In genomic region chr6:119444642-119445557, GRCh38 we compare ENCODE assay signal across 10 cellular contexts.
DNase-seq lines count a peak whose midpoint lies in the region; ATAC-seq and TF ChIP-seq lines count a peak whose summit lies in the region.
"Had no signal": no experiment of that assay in that cellular context is flagged by ENCODE, and none has a peak within 500 bp of the region (broad histone marks: within the 10 kb centered on the region; RNA-seq: fewer than 3 reads in every experiment).

No MANE protein-coding gene starts in this region.

- CTCF ChIA-PET in OCI-LY7 (lab: Charles Lee; ENCODE audit: unreplicated experiment), result interaction anchor here (2.0 kb wide), 1 partner anchor 11 kb away, joined by 6 read pairs; no protein-coding TSS in a partner anchor
- CTCF ChIA-PET in T-cell (lab: Charles Lee), result interaction anchor here in 1 of 2 donors (0.5 kb wide), 1 partner anchor 1860 kb away, joined by 3 read pairs; no protein-coding TSS in a partner anchor
- CTCF ChIA-PET in CD4-positive, alpha-beta T cell (lab: Charles Lee), result no interaction called here

- POLR2A ChIA-PET in OCI-LY7 (lab: Charles Lee), result interaction anchor here (0.8 to 2.8 kb wide), 7 partner anchors 58 to 202 kb away, joined by 3 to 10 read pairs (median 3); no protein-coding TSS in a partner anchor
- POLR2A ChIA-PET in T-cell (lab: Charles Lee), result no interaction called here
- POLR2A ChIA-PET in CD4-positive, alpha-beta T cell (lab: Charles Lee), result no interaction called here

- H3K36me3 ChIP-seq in BLaER1 (no peaks in the 10 kb centered on the region), OCI-LY7 (ENCODE audit: insufficient read depth, low read length) (peaks cover 32% of the 10 kb centered on the region)

- no peaks in the 10 kb centered on the region for H3K9me3 Mint-ChIP-seq in T-cell
- no peaks in the 10 kb centered on the region for H3K9me3 Mint-ChIP-seq in CD4-positive, alpha-beta T cell

- H3K27ac ChIP-seq in BLaER1, result peak overlapping the region; percentile 95
- H3K27ac ChIP-seq in OCI-LY7 (ENCODE audit: low read depth, low read length, poor library complexity, severe bottlenecking), result peak overlapping the region; percentile 94
- H3K27ac ChIP-seq in CD4-positive, alpha-beta T cell (ENCODE audit: low read depth, low read length), result no peak overlapping the region
- H3K27ac ChIP-seq in right cardiac atrium (ENCODE audit: low read length), result no peak overlapping the region

- ATAC-seq in GM19372 (IDR thresholded peaks at IDR 0.05; ENCODE audit: low read depth, unreplicated experiment), result peak; percentile 41
- ATAC-seq in HG02970 (IDR thresholded peaks at IDR 0.05; ENCODE audit: low FRiP score, unreplicated experiment), result peak; percentile 53
- ATAC-seq in T-cell (replicated peaks in 1 of 4), result no peak
- no peak for ATAC-seq in CD4-positive, alpha-beta T cell (ENCODE audit: poor library complexity)
- ATAC-seq in right cardiac atrium, result no peak

- H3K4me2 ChIP-seq in BLaER1, result peak overlapping the region; percentile 68; the same call in 1 of the 2 replicates
- peak overlapping the region; percentile 51 for H3K4me2 ChIP-seq in OCI-LY7 (ENCODE audit: low read length)

- no peak overlapping the region for H3K27ac Mint-ChIP-seq in T-cell
- no peak overlapping the region for H3K27ac Mint-ChIP-seq in CD4-positive, alpha-beta T cell
- H3K27ac Mint-ChIP-seq: activated CD4-positive, alpha-beta T cell treated with anti-CD3 and anti-CD28 coated beads, Interleukin-2, amount 10 ng/mL, durations not matched to agents 7 days and 5 days had no signal

- peak; percentile 50 for DNase-seq in OCI-LY7 (ENCODE audit: low spot score)
- no peak for DNase-seq in T-cell
- DNase-seq in NOMO-1 treated with DMSO at 0.1 percent for 48 hours (lab: John Stamatoyannopoulos, UW; ENCODE audit: unreplicated experiment), result no peak
- DNase-seq in CD4-positive, alpha-beta T cell, result no peak
- no peak for DNase-seq in right cardiac atrium
- DNase-seq: activated CD4-positive, alpha-beta T cell treated with anti-CD3 and anti-CD28 coated beads, Interleukin-2, amount 10 ng/mL, durations not matched to agents 7 days and 5 days; stimulated activated naive CD4-positive, alpha-beta T cell treated with Interleukin-2 at 50 U/mL for 16 hours had no signal

- 67% methylated on average over 4 of the region's 4 CpGs for WGBS in right cardiac atrium

- no peaks in the 10 kb centered on the region for H3K36me3 Mint-ChIP-seq in T-cell
- no peaks in the 10 kb centered on the region for H3K36me3 Mint-ChIP-seq in CD4-positive, alpha-beta T cell (ENCODE audit: low read depth)

- no peak for TF ChIP-seq CTCF in OCI-LY7 (conservative IDR thresholded peaks at IDR 0.05; ENCODE audit: low read length)
- TF ChIP-seq CTCF in CD4-positive, alpha-beta T cell (IDR thresholded peaks at IDR 0.05), result no peak

- H3K4me1 ChIP-seq in BLaER1, result peaks cover 70% of the 10 kb centered on the region
- H3K4me1 ChIP-seq in OCI-LY7 (ENCODE audit: insufficient read depth, low read length, poor library complexity, severe bottlenecking), result peaks cover 76% of the 10 kb centered on the region
- H3K4me1 ChIP-seq in right cardiac atrium (ENCODE audit: control insufficient read depth, insufficient read depth, low read length), result peaks cover 6% of the 10 kb centered on the region

- H3K4me3 Mint-ChIP-seq in T-cell, result no peak overlapping the region
- no peak overlapping the region for H3K4me3 Mint-ChIP-seq in CD4-positive, alpha-beta T cell
- H3K4me3 Mint-ChIP-seq: activated CD4-positive, alpha-beta T cell treated with anti-CD3 and anti-CD28 coated beads, Interleukin-2, amount 10 ng/mL, durations not matched to agents 7 days and 5 days had no signal

- H3K27me3 ChIP-seq in BLaER1, result no peaks in the 10 kb centered on the region
- H3K27me3 ChIP-seq in CD4-positive, alpha-beta T cell (ENCODE audit: control insufficient read depth, insufficient read depth, low read length), result no peaks in the 10 kb centered on the region
- no peaks in the 10 kb centered on the region for H3K27me3 ChIP-seq in right cardiac atrium (ENCODE audit: control insufficient read depth, insufficient read depth)

- no peaks in the 10 kb centered on the region for H3K27me3 Mint-ChIP-seq in T-cell
- H3K27me3 Mint-ChIP-seq in CD4-positive, alpha-beta T cell, result no peaks in the 10 kb centered on the region
- H3K27me3 Mint-ChIP-seq: activated CD4-positive, alpha-beta T cell treated with anti-CD3 and anti-CD28 coated beads, Interleukin-2, amount 10 ng/mL, durations not matched to agents 7 days and 5 days had no signal

- no peak overlapping the region for H3K9ac ChIP-seq in BLaER1

- intact Hi-C loops in OCI-LY7 (cut with micrococcal nuclease; ENCODE audit: unreplicated experiment), result loop anchor here (10.0 kb wide), 1 partner anchor 550 kb away; the partner anchor contains the start of gene ASF1A
- intact Hi-C loops in CD4-positive, alpha-beta T cell (cut with DNase I, micrococcal nuclease), result no loop called here
- intact Hi-C loops in right cardiac atrium (cut with DNase I), result no loop called here

- no peaks in the 10 kb centered on the region for H3K9me2 ChIP-seq in OCI-LY7 (ENCODE audit: insufficient read depth, low read length)

- peak overlapping the region; percentile 20; the same call in 1 of the 2 replicates for H2AFZ ChIP-seq in OCI-LY7 (ENCODE audit: low read length)

- H3K4me1 Mint-ChIP-seq in T-cell, result peaks cover 3 to 12% (median 7%) of the 10 kb centered on the region in 3 donors
- H3K4me1 Mint-ChIP-seq in CD4-positive, alpha-beta T cell (ENCODE audit: low read depth), result no peaks in the 10 kb centered on the region

- no peaks in the 10 kb centered on the region for H3K79me2 ChIP-seq in OCI-LY7 (ENCODE audit: insufficient read depth, low read depth, low read length)

- no TSS peak for BruUV-seq in OCI-LY7 (replicated peaks; lab: Mats Ljungman, UMichigan)

- H4K20me1 ChIP-seq in BLaER1, result no peaks in the 10 kb centered on the region
- no peaks in the 10 kb centered on the region for H4K20me1 ChIP-seq in OCI-LY7 (ENCODE audit: insufficient read depth, low read length)

- H3K9me3 ChIP-seq in BLaER1 (peaks cover 30% of the 10 kb centered on the region), OCI-LY7 (ENCODE audit: low read length) (peaks cover 28% of the 10 kb centered on the region; the same call in 1 of the 2 replicates), right cardiac atrium (ENCODE audit: control insufficient read depth, low read length) (no peaks in the 10 kb centered on the region)
- no peaks in the 10 kb centered on the region for H3K9me3 ChIP-seq in CD4-positive, alpha-beta T cell (ENCODE audit: control insufficient read depth, low read length)

- H3K4me3 ChIP-seq in BLaER1 (peak overlapping the region; percentile 32; the same call in 1 of the 2 replicates), OCI-LY7 (ENCODE audit: low read depth, low read length, poor library complexity, severe bottlenecking) (peak overlapping the region; percentile 25), right cardiac atrium (ENCODE audit: low read length) (no peak overlapping the region)

Comparison
In these comparisons a context has a peak if more than half of its experiments do, and no peak if none do; other contexts are left out.
1. H3K27ac ChIP-seq: peak in BLaER1 (single experiment) and OCI-LY7 (single experiment); none in CD4-positive, alpha-beta T cell (single experiment) and right cardiac atrium (single experiment).
2. ATAC-seq: peak in GM19372 (single experiment) and HG02970 (single experiment); none in T-cell (0 of 4), CD4-positive, alpha-beta T cell (single experiment) and right cardiac atrium (0 of 2).